17 cellular contexts compared by ENCODE assay signal in the genomic region with DNA sequence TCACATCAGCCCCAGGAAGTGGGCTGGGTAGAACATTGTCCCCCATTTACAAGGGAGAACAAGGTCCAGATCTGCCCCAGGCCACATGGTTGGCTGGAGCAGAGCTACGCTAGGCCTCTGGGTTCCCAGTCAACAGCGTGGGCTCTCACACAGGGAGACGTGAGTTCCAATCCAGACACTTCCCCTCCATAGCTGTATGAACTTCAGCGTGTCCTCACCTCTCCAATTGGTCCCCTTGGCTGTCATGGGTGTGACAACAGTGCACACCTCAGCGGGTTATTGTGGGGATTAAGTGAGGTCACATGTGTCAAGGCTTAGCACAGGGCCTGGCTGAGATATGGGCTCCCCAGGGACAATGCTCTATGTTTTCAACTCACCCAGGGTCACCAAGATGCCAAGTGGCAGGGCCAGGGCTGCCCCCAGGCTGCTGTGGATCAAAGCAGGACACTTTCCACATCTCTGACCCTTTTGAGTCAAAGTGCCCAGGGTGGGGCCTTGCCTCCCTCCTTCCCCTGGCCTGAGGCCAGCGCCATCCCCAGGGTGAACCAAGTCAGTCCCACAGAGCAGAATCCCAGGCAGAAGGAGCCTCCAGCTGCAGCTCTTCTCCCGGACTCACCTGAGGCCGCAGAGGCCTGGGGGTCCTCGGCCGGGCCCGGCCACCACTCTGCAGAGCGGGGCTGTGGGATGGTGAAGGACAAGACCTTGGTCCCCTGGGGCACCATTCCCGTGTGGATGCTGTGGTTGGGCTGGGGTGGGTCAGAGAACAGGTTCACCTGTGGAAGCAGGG. TPM values are rescaled to one million over a fixed set of nuclear protein-coding genes. Genes with fewer than 3 reads are reported as not detected.
DNase-seq lines count a peak whose midpoint lies in the region; ATAC-seq, FAIRE-seq and TF ChIP-seq lines count a peak whose summit lies in the region.
"Had no signal": no experiment of that assay in that cellular context is flagged by ENCODE, and none has a peak within 500 bp of the region (broad histone marks: within the 10 kb centered on the region; RNA-seq: fewer than 3 reads in every experiment).

No MANE protein-coding gene starts in this region.

- no CpG with 5 or more reads among the region's 13 CpGs for whole genome bisulfite sequencing in H9 (ENCODE audit: extremely low coverage, insufficient read length, low lambda C conversion rate)

- no peak overlapping the region for H2AFZ ChIP-seq in H9 (ENCODE audit: low read length)

- H2BK120ac ChIP-seq in H9 (ENCODE audit: low read depth, low read length, poor library complexity, severe bottlenecking) = no peak overlapping the region

- H2AK5ac ChIP-seq in H9 (ENCODE audit: insufficient read length, low read length) = no peak overlapping the region

- H3K27me3 Mint-ChIP-seq in H9 (ENCODE audit: low read depth) = no peaks in the 10 kb centered on the region

- H3K27ac ChIP-seq in Peyer's patch = peak overlapping the region; percentile 70 to 94 (median 78)
- peak overlapping the region in 43 of 59 donors; percentile 4 to 97 (median 88) for H3K27ac ChIP-seq in dorsolateral prefrontal cortex
- H3K27ac ChIP-seq in H9 (ENCODE audit: insufficient read length, low read depth, low read length) = no peak overlapping the region

- H3K9ac ChIP-seq in H9 (ENCODE audit: extremely low read depth, insufficient read length, low read length) = no peak overlapping the region

- peaks cover 100% of the 10 kb centered on the region for H3K36me3 Mint-ChIP-seq in stimulated activated effector memory CD8-positive, alpha-beta T cell treated with anti-CD3 and anti-CD28 coated beads, Interleukin-12 subunit alpha, Interleukin-12 subunit beta, amount 100 ng/mL, for 72 hours
- peaks cover 25 to 33% (median 33%) of the 10 kb centered on the region in 3 experiments for H3K36me3 Mint-ChIP-seq in H9 (ENCODE audit: insufficient read depth in 1 of 3, low read depth in 3 of 3)

- H2BK20ac ChIP-seq in H9 (ENCODE audit: low read depth, low read length, poor library complexity, severe bottlenecking) = no peak overlapping the region

- peak; percentile 62 for FAIRE-seq in GM18507 (lab: Jason Lieb, UNC)
- FAIRE-seq: endometrium had no signal

- no peaks in the 10 kb centered on the region for H3K79me1 ChIP-seq in H9 (ENCODE audit: insufficient read depth, low read depth, low read length, poor library complexity, severe bottlenecking)

- no peak overlapping the region for H3K4me2 ChIP-seq in H9 (ENCODE audit: insufficient read depth, insufficient read length, low read length)

- no peak overlapping the region for H4K91ac ChIP-seq in H9 (ENCODE audit: insufficient read length, low read depth, low read length)

- H3K4me3 ChIP-seq in Peyer's patch (no peak overlapping the region), dorsolateral prefrontal cortex (no peak overlapping the region)

- 0 out of 2 replicates have a peak, but pooled peaks cover 3% of the 10 kb centered on the region for H3K79me2 ChIP-seq in H9 (ENCODE audit: insufficient read depth, low read length)

- no peaks in the 10 kb centered on the region for H3K9me3 Mint-ChIP-seq in stimulated activated effector memory CD8-positive, alpha-beta T cell treated with anti-CD3 and anti-CD28 coated beads, Interleukin-12 subunit alpha, Interleukin-12 subunit beta, amount 100 ng/mL, for 72 hours
- H3K9me3 Mint-ChIP-seq in H9 = no peaks in the 10 kb centered on the region

- peaks cover 5% of the 10 kb centered on the region for H3K23me2 ChIP-seq in H9 (ENCODE audit: insufficient read length, low read depth, low read length, poor library complexity, severe bottlenecking)

- H2BK12ac ChIP-seq in H9 (ENCODE audit: insufficient read length, low read depth, low read length) = no peak overlapping the region

- H3K56ac ChIP-seq in H9 (ENCODE audit: insufficient read length, low read depth, low read length) = no peak overlapping the region

- no peak overlapping the region for H3K4ac ChIP-seq in H9 (ENCODE audit: low read depth, low read length)

- no peak overlapping the region for H3T11ph ChIP-seq in H9 (ENCODE audit: low read length)

- peaks cover 0 to 50% (median 0%) of the 10 kb centered on the region in 3 donors for H3K36me3 ChIP-seq in Peyer's patch

- no peak for DNase-seq in GM18507 (ENCODE audit: extremely low spot score, insufficient read length, low read depth)
- DNase-seq in Peyer's patch = peak in 1 of 3 donors; percentile 42
- no peak for DNase-seq in dorsolateral prefrontal cortex
- no peak for DNase-seq in stimulated activated effector memory CD8-positive, alpha-beta T cell treated with anti-CD3 and anti-CD28 coated beads, Interleukin-12 subunit alpha, Interleukin-12 subunit beta, amount 100 ng/mL, for 72 hours (ENCODE audit: low spot score in 2 of 2)
- DNase-seq in H9 = no peak
- DNase-seq in putamen (ENCODE audit: low spot score) = no peak
- no peak for DNase-seq in GF-D8 (lab: John Stamatoyannopoulos, UW)
- DNase-seq: DMS153; hypothalamus; NCI-H1930; stimulated activated CD4-positive, alpha-beta T cell treated with anti-CD3 and anti-CD28 coated beads, Interleukin-15, amount 100 ng/mL, for 24 hours; stimulated activated naive CD4-positive, alpha-beta T cell treated with Interleukin-2 at 50 U/mL for 16 hours had no signal

- no peak overlapping the region for H3K23ac ChIP-seq in H9 (ENCODE audit: insufficient read length, low read depth, low read length)

- TF ChIP-seq POLR2A in Peyer's patch (IDR thresholded peaks at IDR 0.05) = no peak

- no peak overlapping the region for H2BK15ac ChIP-seq in H9 (ENCODE audit: low read depth, low read length)

- H3K4me1 Mint-ChIP-seq in stimulated activated effector memory CD8-positive, alpha-beta T cell treated with anti-CD3 and anti-CD28 coated beads, Interleukin-12 subunit alpha, Interleukin-12 subunit beta, amount 100 ng/mL, for 72 hours = peaks cover 92% of the 10 kb centered on the region
- peaks cover 32 to 34% of the 10 kb centered on the region in 2 experiments for H3K4me1 Mint-ChIP-seq in H9

- H3K4me3 Mint-ChIP-seq in stimulated activated effector memory CD8-positive, alpha-beta T cell treated with anti-CD3 and anti-CD28 coated beads, Interleukin-12 subunit alpha, Interleukin-12 subunit beta, amount 100 ng/mL, for 72 hours = peak overlapping the region; percentile 47
- no peak overlapping the region for H3K4me3 Mint-ChIP-seq in H9

- H2BK5ac ChIP-seq in H9 (ENCODE audit: insufficient read length, low read length) = no peak overlapping the region

- H3K18ac ChIP-seq in H9 (ENCODE audit: insufficient read length, low read depth, low read length) = no peak overlapping the region

- H4K5ac ChIP-seq in H9 (ENCODE audit: insufficient read length, low read depth, low read length) = no peak overlapping the region

- no peaks in the 10 kb centered on the region for H3K9me3 ChIP-seq in Peyer's patch
- H3K9me3 ChIP-seq in H9 (ENCODE audit: control insufficient read depth, low read depth, low read length) = no peaks in the 10 kb centered on the region

- TF ChIP-seq CTCF in Peyer's patch (IDR thresholded peaks at IDR 0.05) (no peak), dorsolateral prefrontal cortex (IDR thresholded peaks at IDR 0.05 in 54 of 56, conservative IDR thresholded peaks at IDR 0.05 in 2 of 56; ENCODE audit: low read depth in 1 of 56, partially characterized antibody in 56 of 56) (no peak), H9 (conservative IDR thresholded peaks at IDR 0.05) (no peak)

- intact Hi-C loops in dorsolateral prefrontal cortex (cut with DNase I) = no loop called here

- no peak for ATAC-seq in stimulated activated effector memory CD8-positive, alpha-beta T cell treated with anti-CD3 and anti-CD28 coated beads, Interleukin-12 subunit alpha, Interleukin-12 subunit beta, amount 100 ng/mL, for 72 hours
- ATAC-seq in GM21360 (IDR thresholded peaks at IDR 0.05; ENCODE audit: unreplicated experiment) = no peak
- ATAC-seq: Panc1 had no signal

- H3K27me3 ChIP-seq in Peyer's patch = no peaks in the 10 kb centered on the region
- H3K27me3 ChIP-seq in dorsolateral prefrontal cortex = no peaks in the 10 kb centered on the region
- H3K27me3 ChIP-seq in H9 (ENCODE audit: insufficient read depth, low read length) = no peaks in the 10 kb centered on the region

- H3K4me1 ChIP-seq in Peyer's patch = peaks cover 0 to 76% (median 47%) of the 10 kb centered on the region in 4 donors
- peaks cover 13% of the 10 kb centered on the region for H3K4me1 ChIP-seq in H9 (ENCODE audit: insufficient read depth, low read length)

- H3K14ac ChIP-seq in H9 (ENCODE audit: insufficient read depth, low read length) = no peak overlapping the region; the same call in 1 of the 2 replicates

- H4K20me1 ChIP-seq in H9 (ENCODE audit: control insufficient read depth, insufficient read depth, insufficient read length) = no peaks in the 10 kb centered on the region

- no peak overlapping the region for H4K8ac ChIP-seq in H9 (replicated peaks; ENCODE audit: insufficient read length, low read depth, low read length)

- peak overlapping the region; percentile 76 for H3K27ac Mint-ChIP-seq in stimulated activated effector memory CD8-positive, alpha-beta T cell treated with anti-CD3 and anti-CD28 coated beads, Interleukin-12 subunit alpha, Interleukin-12 subunit beta, amount 100 ng/mL, for 72 hours
- peak overlapping the region in 1 of 3 experiments; percentile 22; a peak in 2 of 7 replicates for H3K27ac Mint-ChIP-seq in H9

RNA-seq across cellular contexts. Expression of gene AKNA, which starts 19.8 kb away (rescaled TPM):
- 100 to 1,000 TPM in 1 of 4 donors, 10 to 100 TPM in 3; 41.7 to 174 (median 75.0) TPM for total RNA-seq in Peyer's patch
- 10 to 100 TPM; 11.0 to 34.9 (median 19.3) TPM for total RNA-seq in dorsolateral prefrontal cortex
- total RNA-seq in H9 (2021) = 19.7 and 20.8 TPM in 2 replicates

RNA-seq across cellular contexts. Expression of gene ORM2, which starts 38.3 kb away (rescaled TPM):
- total RNA-seq in Peyer's patch (not detected), dorsolateral prefrontal cortex (under 1 TPM in 1 of 120 experiments, not detected in 119; 0.72 TPM), H9 (2021) (1.2 and 1.4 TPM in 2 replicates)
- total RNA-seq: HT-29, myocyte had no signal

RNA-seq across cellular contexts. Expression of gene ORM1, which starts 45.1 kb away (rescaled TPM):
- total RNA-seq in Peyer's patch (not detected), dorsolateral prefrontal cortex (under 1 TPM in 2 of 120 experiments, not detected in 118; 0.64 to 0.72 TPM), H9 (2021) (4.0 and 4.4 TPM in 2 replicates)
- total RNA-seq: HT-29, myocyte had no signal
